In genomic region chr1:53317651-53318539, GRCh38 we compare ENCODE assay signal across 24 cellular contexts. TPM values are rescaled to one million over a fixed set of nuclear protein-coding genes. Genes with fewer than 3 reads are reported as not detected.
DNase-seq lines count a peak whose midpoint lies in the region; ATAC-seq, FAIRE-seq and TF ChIP-seq lines count a peak whose summit lies in the region.
"Had no signal": no experiment of that assay in that cellular context is flagged by ENCODE, and none has a peak within 500 bp of the region (broad histone marks: within the 10 kb centered on the region; RNA-seq: fewer than 3 reads in every experiment).

No MANE protein-coding gene starts in this region.

- CTCF ChIA-PET in activated CD4-positive, alpha-beta T cell treated with anti-CD3 and anti-CD28 coated beads, Interleukin-2, amount 10 ng/mL, durations not matched to agents 7 days and 5 days (lab: Charles Lee): no interaction called here
- CTCF ChIA-PET in activated CD4-positive, alpha-beta T cell treated with anti-CD3 and anti-CD28 coated beads for 36 hours (lab: Charles Lee): interaction anchor here (0.5 kb wide), 1 partner anchor 39 kb away, joined by 3 read pairs; no protein-coding TSS in a partner anchor
- CTCF ChIA-PET in H1 (lab: Charles Lee; ENCODE audit: partially characterized antibody): interaction anchor here (1.0 to 3.5 kb wide), 8 partner anchors 12 to 366 kb away, joined by 3 to 16 read pairs (median 4); no protein-coding TSS in a partner anchor

- H3K27ac ChIP-seq in H1 (ENCODE audit: low read depth, low read length): no peak overlapping the region
- H3K27ac ChIP-seq: vagina had no signal

- peak overlapping the region; percentile 71; the same call in 1 of the 2 replicates for H2BK5ac ChIP-seq in H1 (ENCODE audit: low read depth, low read length)

- H3K4me1 Mint-ChIP-seq in activated CD4-positive, alpha-beta T cell treated with anti-CD3 and anti-CD28 coated beads, Interleukin-2, amount 10 ng/mL, durations not matched to agents 7 days and 5 days: peaks cover 29% of the 10 kb centered on the region
- H3K4me1 Mint-ChIP-seq in activated CD4-positive, alpha-beta T cell treated with anti-CD3 and anti-CD28 coated beads for 36 hours: peaks cover 6% of the 10 kb centered on the region
- H3K4me1 Mint-ChIP-seq in T-helper 17 cell (peaks cover 13% of the 10 kb centered on the region), HFFc6 (ENCODE audit: low read depth) (no peaks in the 10 kb centered on the region)

- no peaks in the 10 kb centered on the region for H3K9me3 ChIP-seq in T-helper 17 cell (ENCODE audit: control insufficient read depth, low read length, poor library complexity, severe bottlenecking)
- no peaks in the 10 kb centered on the region for H3K9me3 ChIP-seq in H1 (ENCODE audit: insufficient read depth in 2 of 2, low read depth in 1 of 2, low read length in 1 of 2)
- H3K9me3 ChIP-seq: vagina had no signal

- no peak overlapping the region for H3K4me3 Mint-ChIP-seq in activated CD4-positive, alpha-beta T cell treated with anti-CD3 and anti-CD28 coated beads, Interleukin-2, amount 10 ng/mL, durations not matched to agents 7 days and 5 days
- H3K4me3 Mint-ChIP-seq in activated CD4-positive, alpha-beta T cell treated with anti-CD3 and anti-CD28 coated beads for 36 hours: no peak overlapping the region
- no peak overlapping the region for H3K4me3 Mint-ChIP-seq in T-helper 17 cell
- no peak overlapping the region for H3K4me3 Mint-ChIP-seq in HFFc6
- H3K4me3 Mint-ChIP-seq: natural killer cell had no signal

- H3K23ac ChIP-seq in H1 (ENCODE audit: insufficient read length): no peak overlapping the region

- H3K18ac ChIP-seq in H1 (ENCODE audit: extremely low read depth, low read length): no peak overlapping the region

- H3K9me3 Mint-ChIP-seq in activated CD4-positive, alpha-beta T cell treated with anti-CD3 and anti-CD28 coated beads, Interleukin-2, amount 10 ng/mL, durations not matched to agents 7 days and 5 days: no peaks in the 10 kb centered on the region
- no peaks in the 10 kb centered on the region for H3K9me3 Mint-ChIP-seq in activated CD4-positive, alpha-beta T cell treated with anti-CD3 and anti-CD28 coated beads for 36 hours (ENCODE audit: low read depth)
- no peaks in the 10 kb centered on the region for H3K9me3 Mint-ChIP-seq in HFFc6
- H3K9me3 Mint-ChIP-seq: natural killer cell had no signal

- H3K56ac ChIP-seq in H1 (replicated peaks; ENCODE audit: insufficient read length, low read depth, low read length): no peak overlapping the region

- no peaks in the 10 kb centered on the region for H3K27me3 Mint-ChIP-seq in activated CD4-positive, alpha-beta T cell treated with anti-CD3 and anti-CD28 coated beads, Interleukin-2, amount 10 ng/mL, durations not matched to agents 7 days and 5 days
- no peaks in the 10 kb centered on the region for H3K27me3 Mint-ChIP-seq in activated CD4-positive, alpha-beta T cell treated with anti-CD3 and anti-CD28 coated beads for 36 hours
- H3K27me3 Mint-ChIP-seq in T-helper 17 cell (no peaks in the 10 kb centered on the region), HFFc6 (ENCODE audit: insufficient read depth) (peaks cover 2% of the 10 kb centered on the region; the same call in 1 of the 2 replicates)

- H2AFZ ChIP-seq in H1 (ENCODE audit: low read length): no peak overlapping the region

- H3K9ac ChIP-seq in H1 (replicated peaks in 1 of 4; ENCODE audit: extremely low read depth in 1 of 4, low read depth in 3 of 4, low read length in 3 of 4): no peak overlapping the region; a peak in 1 of 7 replicates

- no peak for TF ChIP-seq RAD21 in H1 (IDR thresholded peaks at IDR 0.05 in 1 of 2, conservative IDR thresholded peaks at IDR 0.05 in 1 of 2; ENCODE audit: low read depth in 2 of 2, low read length in 2 of 2)

- peaks cover 31 to 60% of the 10 kb centered on the region in 2 experiments for H4K20me1 ChIP-seq in H1 (replicated peaks in 1 of 2; ENCODE audit: control insufficient read depth in 1 of 2, insufficient read depth in 2 of 2, low read length in 2 of 2)

- peaks cover 66% of the 10 kb centered on the region for H3K79me1 ChIP-seq in H1 (ENCODE audit: low read depth, low read length)

- WGBS in H1 (ENCODE audit: extremely low coverage in 1 of 2, insufficient coverage in 1 of 2, insufficient read length in 1 of 2, insufficient replicate concordance in 2 of 2, low coverage in 1 of 2, low lambda C conversion rate in 2 of 2, missing lambda C conversion rate in 1 of 2), 2 experiments: 95% methylated on average over 12 of the region's 13 CpGs; no CpG with 5 or more reads in 1 of the 2 experiments

- TF ChIP-seq POLR2A in H1 (IDR thresholded peaks at IDR 0.05; ENCODE audit: control extremely low read depth in 1 of 2, low read depth in 2 of 2, low read length in 2 of 2): no peak

- no peak overlapping the region for H2AK5ac ChIP-seq in H1 (ENCODE audit: low read depth, low read length)

- no peak overlapping the region for H2BK120ac ChIP-seq in H1 (replicated peaks; ENCODE audit: low read depth, low read length)

- no peak overlapping the region for H3K4ac ChIP-seq in H1 (replicated peaks; ENCODE audit: insufficient read length, low read depth, low read length)

- POLR2A ChIA-PET in activated CD4-positive, alpha-beta T cell treated with anti-CD3 and anti-CD28 coated beads, Interleukin-2, amount 10 ng/mL, durations not matched to agents 7 days and 5 days (lab: Charles Lee): no interaction called here
- POLR2A ChIA-PET in activated CD4-positive, alpha-beta T cell treated with anti-CD3 and anti-CD28 coated beads for 36 hours (lab: Charles Lee): interaction anchor here (0.6 kb wide), 1 partner anchor 43 kb away, joined by 3 read pairs; no protein-coding TSS in a partner anchor
- POLR2A ChIA-PET in H1 (lab: Charles Lee; ENCODE audit: partially characterized antibody): interaction anchor here (0.6 to 3.2 kb wide), 4 partner anchors 9 to 72 kb away, joined by 3 to 17 read pairs (median 9); no protein-coding TSS in a partner anchor

- no peak for TF ChIP-seq CTCF in H1 (IDR thresholded peaks at IDR 0.05; ENCODE audit: control extremely low read depth in 1 of 3, insufficient read depth in 1 of 3, low read depth in 1 of 3, low read length in 3 of 3)
- no peak for TF ChIP-seq CTCF in HFFc6 (IDR thresholded peaks at IDR 0.05)

- no peaks in the 10 kb centered on the region for H3K23me2 ChIP-seq in H1 (ENCODE audit: low read depth, low read length)

- no peak overlapping the region for H3K14ac ChIP-seq in H1 (ENCODE audit: insufficient read length)

- no peak overlapping the region for H2BK15ac ChIP-seq in H1 (ENCODE audit: low read length)

- no peak overlapping the region for H4K5ac ChIP-seq in H1 (ENCODE audit: insufficient read length, low read depth, low read length)

- peaks cover 0 to 12% (median 4%) of the 10 kb centered on the region in 4 experiments; a peak in 4 of 7 replicates for H3K4me1 ChIP-seq in H1 (replicated peaks in 1 of 4; ENCODE audit: control insufficient read depth in 3 of 4, insufficient read depth in 4 of 4, low read length in 3 of 4)
- H3K4me1 ChIP-seq: vagina had no signal

- H4K91ac ChIP-seq in H1 (replicated peaks; ENCODE audit: insufficient read length, low read length): no peak overlapping the region

- H2BK20ac ChIP-seq in H1 (ENCODE audit: low read length): no peak overlapping the region

- H3K27ac Mint-ChIP-seq in activated CD4-positive, alpha-beta T cell treated with anti-CD3 and anti-CD28 coated beads, Interleukin-2, amount 10 ng/mL, durations not matched to agents 7 days and 5 days: peak overlapping the region; percentile 34
- no peak overlapping the region for H3K27ac Mint-ChIP-seq in activated CD4-positive, alpha-beta T cell treated with anti-CD3 and anti-CD28 coated beads for 36 hours
- H3K27ac Mint-ChIP-seq in T-helper 17 cell (peak overlapping the region; percentile 71), HFFc6 (no peak overlapping the region)
- H3K27ac Mint-ChIP-seq: natural killer cell had no signal

- no peak overlapping the region for H2BK12ac ChIP-seq in H1 (ENCODE audit: low read depth, low read length)

- H3K36me3 ChIP-seq in H1 (ENCODE audit: control insufficient read depth in 2 of 4, insufficient read depth in 4 of 4, low read length in 3 of 4): peaks cover 10 to 55% (median 15%) of the 10 kb centered on the region in 4 experiments; a peak in 7 of 8 replicates
- H3K36me3 ChIP-seq: vagina had no signal

- intact Hi-C loops in activated CD4-positive, alpha-beta T cell treated with anti-CD3 and anti-CD28 coated beads for 36 hours (cut with DNase I, micrococcal nuclease): no loop called here
- intact Hi-C loops in posterior vena cava (cut with DNase I): loop anchor here in 1 of 2 donors (1.0 kb wide), 1 partner anchor 31 kb away; no protein-coding TSS in a partner anchor

- FAIRE-seq in H1 (lab: Jason Lieb, UNC): no peak
- FAIRE-seq: colon, endometrium, G401.6 had no signal

- H3K4me3 ChIP-seq in H1 (ENCODE audit: extremely low read depth in 1 of 4, insufficient read depth in 2 of 4, low read depth in 3 of 4, low read length in 4 of 4): no peak overlapping the region
- H3K4me3 ChIP-seq: SK-N-MC, smooth muscle cell, vagina had no signal

- H4K8ac ChIP-seq in H1 (ENCODE audit: extremely low read depth, insufficient read depth, low read length): peak overlapping the region; percentile 28; the same call in 1 of the 2 replicates

- H3K79me2 ChIP-seq in H1 (ENCODE audit: control insufficient read depth in 1 of 2, insufficient read depth in 2 of 2, low read length in 2 of 2): peaks cover 3 to 77% of the 10 kb centered on the region in 2 experiments; a peak in 3 of 4 replicates

- TF ChIP-seq EP300 in H1 (IDR thresholded peaks at IDR 0.05; ENCODE audit: borderline replicate concordance in 1 of 2, low read depth in 2 of 2, low read length in 2 of 2): no peak

- no peaks in the 10 kb centered on the region for H3K27me3 ChIP-seq in H1 (replicated peaks in 1 of 4; ENCODE audit: control insufficient read depth in 3 of 4, extremely low read depth in 1 of 4, insufficient read depth in 3 of 4, low read length in 3 of 4)
- H3K27me3 ChIP-seq: vagina had no signal

- no peak for DNase-seq in activated CD4-positive, alpha-beta T cell treated with anti-CD3 and anti-CD28 coated beads, Interleukin-2, amount 10 ng/mL, durations not matched to agents 7 days and 5 days
- DNase-seq in activated CD4-positive, alpha-beta T cell treated with anti-CD3 and anti-CD28 coated beads for 36 hours: no peak
- no peak for DNase-seq in T-helper 17 cell
- DNase-seq in H1 (ENCODE audit: low read depth in 1 of 2, low spot score in 2 of 2): no peak
- DNase-seq in posterior vena cava (ENCODE audit: low spot score): peak; percentile 51
- DNase-seq in H4 (ENCODE audit: low spot score): no peak
- no peak for DNase-seq in HFFc6
- DNase-seq in amygdala (lab: John Stamatoyannopoulos, UW): no peak
- DNase-seq: activated CD8-positive, alpha-beta memory T cell treated with anti-CD3 and anti-CD28 coated beads, Interleukin-2, amount 50 U/mL, for 4 hours; activated gamma-delta T cell treated with Interleukin-2 at 50 U/mL for 16 hours; KBM-7; MV-4-11; natural killer cell; NCI-H187; NCI-H345; PC-3; stimulated activated CD4-positive, alpha-beta T cell treated with anti-CD3 and anti-CD28 coated beads, Interleukin-4, amount 100 ng/mL, for 4 hours; T1000 had no signal

- no peak for ATAC-seq in activated CD4-positive, alpha-beta T cell treated with anti-CD3 and anti-CD28 coated beads for 36 hours
- ATAC-seq in T-helper 17 cell: no peak
- ATAC-seq: natural killer cell, PC-3 had no signal

- no peak overlapping the region for H3K4me2 ChIP-seq in H1 (ENCODE audit: insufficient read depth in 1 of 2, low read depth in 2 of 2, low read length in 2 of 2)
- H3K4me2 ChIP-seq: smooth muscle cell had no signal

- H3K36me3 Mint-ChIP-seq in activated CD4-positive, alpha-beta T cell treated with anti-CD3 and anti-CD28 coated beads, Interleukin-2, amount 10 ng/mL, durations not matched to agents 7 days and 5 days (ENCODE audit: low read depth): peaks cover 16% of the 10 kb centered on the region
- H3K36me3 Mint-ChIP-seq in activated CD4-positive, alpha-beta T cell treated with anti-CD3 and anti-CD28 coated beads for 36 hours (ENCODE audit: low read depth): peaks cover 37% of the 10 kb centered on the region
- peaks cover 2% of the 10 kb centered on the region for H3K36me3 Mint-ChIP-seq in T-helper 17 cell (ENCODE audit: low read depth)
- no peaks in the 10 kb centered on the region for H3K36me3 Mint-ChIP-seq in HFFc6 (ENCODE audit: low read depth)
- H3K36me3 Mint-ChIP-seq: natural killer cell had no signal

RNA-seq across cellular contexts. Expression of gene LRP8, which starts 10.0 kb away (rescaled TPM):
- 10 to 100 TPM; 51.8 to 56.6 TPM for total RNA-seq in activated CD4-positive, alpha-beta T cell treated with anti-CD3 and anti-CD28 coated beads, Interleukin-2, amount 10 ng/mL, durations not matched to agents 7 days and 5 days
- total RNA-seq in activated CD4-positive, alpha-beta T cell treated with anti-CD3 and anti-CD28 coated beads for 36 hours: 10 to 100 TPM; 40.6 to 46.5 TPM
- total RNA-seq in T-helper 17 cell (10 to 100 TPM; 15.1 to 18.6 TPM), posterior vena cava (1 to 10 TPM; 5.7 to 7.2 TPM)
- 66.4 and 68.1 TPM in 2 replicates for total RNA-seq in H1 (2021; fragmentation: NEBNext Ultra II Directional; extraction: Animal tissue kit (Norgen Biotek cat#: 25700))
- polyA plus RNA-seq in H1 (2011; rRNA removed): 63.2 and 74.6 TPM in 2 replicates
- 70.8 TPM for polyA plus RNA-seq in H1 (2011; cell fraction: cytosol; rRNA removed)
- 254 TPM for polyA plus RNA-seq in H1 (2011; cell fraction: nucleus; rRNA removed)
- polyA plus RNA-seq in H1 (2012, experiment 1 of 2): 37.5 to 52.4 TPM (median 44.7 TPM) in 4 replicates
- 7.8 TPM for polyA plus RNA-seq in H1 (2012, experiment 2 of 2)
- 62.6 TPM for polyA plus RNA-seq in H1 (2013, experiment 1 of 2)
- 67.6 TPM for polyA plus RNA-seq in H1 (2013, experiment 2 of 2)
- 214 and 223 TPM in 2 replicates for polyA minus RNA-seq in H1 (2011; rRNA and poly(A)+ RNA removed)
- polyA minus RNA-seq in H1 (2011; cell fraction: cytosol; rRNA and poly(A)+ RNA removed): 69.7 TPM
- 139 TPM for polyA minus RNA-seq in H1 (2011; cell fraction: nucleus; rRNA and poly(A)+ RNA removed)
- total RNA-seq in H4 (2014; rRNA removed; shearing (Covaris generic)): 53.0 and 61.1 TPM in 2 replicates
- 10 to 100 TPM in 5 of 6 experiments, 1 to 10 TPM in 1; 7.2 to 14.9 (median 13.0) TPM for total RNA-seq in HFFc6 (2021; fragmentation: NEBNext Ultra II Directional; extraction: Animal tissue kit (Norgen Biotek cat#: 25700))

Comparison
In these comparisons a context has a peak if more than half of its experiments do, and no peak if none do; other contexts are left out.
1. H3K27ac Mint-ChIP-seq: peak in activated CD4-positive, alpha-beta T cell treated with anti-CD3 and anti-CD28 coated beads, Interleukin-2, amount 10 ng/mL, durations not matched to agents 7 days and 5 days (single experiment) and T-helper 17 cell (single experiment); none in activated CD4-positive, alpha-beta T cell treated with anti-CD3 and anti-CD28 coated beads for 36 hours (single experiment) and HFFc6 (single experiment).